In the genomic region with DNA sequence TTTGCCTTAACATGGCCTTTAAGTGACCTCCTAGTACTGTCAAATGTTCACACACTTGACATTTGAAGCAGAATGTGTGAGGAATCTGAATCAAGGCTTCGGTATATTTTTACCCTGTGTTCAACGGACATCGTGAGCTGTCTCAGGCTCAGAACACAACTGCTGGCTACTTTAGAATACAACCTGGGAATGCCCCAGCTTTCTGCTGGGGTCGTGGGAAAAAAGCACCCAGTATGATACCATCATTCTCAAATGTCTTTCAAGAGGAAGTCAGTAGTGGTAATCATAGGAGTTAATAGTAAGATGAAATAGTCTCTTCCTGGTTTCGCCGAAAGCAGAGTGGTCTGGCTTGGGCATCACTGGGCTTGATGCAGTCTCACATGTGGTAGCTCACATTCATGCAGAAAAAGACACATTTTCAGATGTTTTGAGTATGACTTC, we compare ENCODE assay signal across 15 cellular contexts.
DNase-seq lines count a peak whose midpoint lies in the region; ATAC-seq, FAIRE-seq and TF ChIP-seq lines count a peak whose summit lies in the region.
"Had no signal": no experiment of that assay in that cellular context is flagged by ENCODE, and none has a peak within 500 bp of the region (broad histone marks: within the 10 kb centered on the region; RNA-seq: fewer than 3 reads in every experiment).

No MANE protein-coding gene starts in this region.

- H3K27ac ChIP-seq in small intestine (ENCODE audit: low read depth in 1 of 2, low read length in 1 of 2): no peak overlapping the region
- H3K27ac ChIP-seq: A549, skin epidermis had no signal

- H3K9me3 ChIP-seq in small intestine (ENCODE audit: control insufficient read depth, low read depth): no peaks in the 10 kb centered on the region
- H3K9me3 ChIP-seq: A549 had no signal

- H3K36me3 ChIP-seq in GM06990 (ENCODE audit: control insufficient read depth, insufficient read depth, low read length): no peaks in the 10 kb centered on the region
- no peaks in the 10 kb centered on the region for H3K36me3 ChIP-seq in small intestine (ENCODE audit: control insufficient read depth in 2 of 2, insufficient read depth in 2 of 2, low read length in 2 of 2)
- no peaks in the 10 kb centered on the region for H3K36me3 ChIP-seq in H7 (replicated peaks; ENCODE audit: control insufficient read depth, insufficient read depth, low read length)

- H3K27me3 ChIP-seq in GM06990 (replicated peaks; ENCODE audit: control insufficient read depth, insufficient read depth, low read length): no peaks in the 10 kb centered on the region
- H3K27me3 ChIP-seq in small intestine (ENCODE audit: control insufficient read depth in 2 of 2, insufficient read depth in 2 of 2, low read length in 2 of 2): no peaks in the 10 kb centered on the region
- no peaks in the 10 kb centered on the region for H3K27me3 ChIP-seq in H7 (ENCODE audit: control insufficient read depth, insufficient read depth, low read length)

- peaks cover 27% of the 10 kb centered on the region for H3K27me3 Mint-ChIP-seq in activated T-cell treated with anti-CD3 and anti-CD28 coated beads, Interleukin-2, amount 50 U/mL, for 4 hours (ENCODE audit: low read depth)

- H3K9me3 Mint-ChIP-seq in activated T-cell treated with anti-CD3 and anti-CD28 coated beads, Interleukin-2, amount 50 U/mL, for 4 hours: no peaks in the 10 kb centered on the region
- H3K9me3 Mint-ChIP-seq: activated T-helper 17 cell treated with anti-CD3 and anti-CD28 coated beads, Interleukin-2, amount 50 U/mL, for 72 hours; WTC11 had no signal

- H3K4me1 ChIP-seq in small intestine (ENCODE audit: control insufficient read depth in 2 of 2, insufficient read depth in 1 of 2, low read depth in 1 of 2, low read length in 1 of 2): no peaks in the 10 kb centered on the region
- H3K4me1 ChIP-seq: A549 had no signal

- DNase-seq in GM06990 (ENCODE audit: extremely low read depth, insufficient read length): peak; percentile 82
- DNase-seq in small intestine: no peak
- no peak for DNase-seq in COR-L47 (lab: John Stamatoyannopoulos, UW)
- DNase-seq in H7: no peak
- no peak for DNase-seq in activated T-cell treated with anti-CD3 and anti-CD28 coated beads, Interleukin-2, amount 50 U/mL, for 4 hours
- DNase-seq: DMS79 treated with DMSO at 0.1 percent for 48 hours, NCI-H226 had no signal

- WGBS in small intestine, 3 donors: 79 to 83% (median 82%) methylated on average over 6 of the region's 6 CpGs

- no peak for FAIRE-seq in small intestine (lab: Jason Lieb, UNC)
- FAIRE-seq: A549, H1 had no signal

- no peak overlapping the region for H3K4me3 Mint-ChIP-seq in activated T-cell treated with anti-CD3 and anti-CD28 coated beads, Interleukin-2, amount 50 U/mL, for 4 hours
- H3K4me3 Mint-ChIP-seq: activated T-helper 17 cell treated with anti-CD3 and anti-CD28 coated beads, Interleukin-2, amount 50 U/mL, for 72 hours; WTC11 had no signal

- no peak for TF ChIP-seq CTCF in GM06990 (IDR thresholded peaks at IDR 0.05; ENCODE audit: insufficient read depth, low read length, poor library complexity, severe bottlenecking)

- H3K36me3 Mint-ChIP-seq in activated T-cell treated with anti-CD3 and anti-CD28 coated beads, Interleukin-2, amount 50 U/mL, for 4 hours (ENCODE audit: insufficient read depth): no peaks in the 10 kb centered on the region
- H3K36me3 Mint-ChIP-seq: WTC11 had no signal

- H3K4me3 ChIP-seq in GM06990 (replicated peaks; ENCODE audit: low read depth, low read length): no peak overlapping the region
- no peak overlapping the region for H3K4me3 ChIP-seq in small intestine (ENCODE audit: low read depth in 1 of 2, low read length in 2 of 2)
- no peak overlapping the region for H3K4me3 ChIP-seq in H7 (ENCODE audit: insufficient read depth, low read depth, low read length)
- H3K4me3 ChIP-seq: A549, skin epidermis had no signal

- peaks cover 2% of the 10 kb centered on the region for H3K4me1 Mint-ChIP-seq in activated T-cell treated with anti-CD3 and anti-CD28 coated beads, Interleukin-2, amount 50 U/mL, for 4 hours (ENCODE audit: low read depth)
- H3K4me1 Mint-ChIP-seq: activated T-helper 17 cell treated with anti-CD3 and anti-CD28 coated beads, Interleukin-2, amount 50 U/mL, for 72 hours had no signal

- ATAC-seq in GM19043 (IDR thresholded peaks at IDR 0.05; ENCODE audit: low read depth, unreplicated experiment): peak; percentile 57
- peak; percentile 83 for ATAC-seq in HG02610 (IDR thresholded peaks at IDR 0.05; ENCODE audit: unreplicated experiment)
- peak; percentile 81 for ATAC-seq in HG03280 (IDR thresholded peaks at IDR 0.05; ENCODE audit: unreplicated experiment)
- ATAC-seq in activated T-cell treated with anti-CD3 and anti-CD28 coated beads, Interleukin-2, amount 50 U/mL, for 4 hours: no peak
- ATAC-seq: A549; activated T-helper 17 cell treated with anti-CD3 and anti-CD28 coated beads, Interleukin-2, amount 50 U/mL, for 72 hours; WTC11 had no signal

Comparison
In these comparisons a context has a peak if more than half of its experiments do, and no peak if none do; other contexts are left out.
1. ATAC-seq: peak in GM19043 (single experiment), HG02610 (single experiment) and HG03280 (single experiment); none in activated T-cell treated with anti-CD3 and anti-CD28 coated beads, Interleukin-2, amount 50 U/mL, for 4 hours (0 of 2).